Comparison of ENCODE assay signal across 20 cellular contexts in the genomic region with DNA sequence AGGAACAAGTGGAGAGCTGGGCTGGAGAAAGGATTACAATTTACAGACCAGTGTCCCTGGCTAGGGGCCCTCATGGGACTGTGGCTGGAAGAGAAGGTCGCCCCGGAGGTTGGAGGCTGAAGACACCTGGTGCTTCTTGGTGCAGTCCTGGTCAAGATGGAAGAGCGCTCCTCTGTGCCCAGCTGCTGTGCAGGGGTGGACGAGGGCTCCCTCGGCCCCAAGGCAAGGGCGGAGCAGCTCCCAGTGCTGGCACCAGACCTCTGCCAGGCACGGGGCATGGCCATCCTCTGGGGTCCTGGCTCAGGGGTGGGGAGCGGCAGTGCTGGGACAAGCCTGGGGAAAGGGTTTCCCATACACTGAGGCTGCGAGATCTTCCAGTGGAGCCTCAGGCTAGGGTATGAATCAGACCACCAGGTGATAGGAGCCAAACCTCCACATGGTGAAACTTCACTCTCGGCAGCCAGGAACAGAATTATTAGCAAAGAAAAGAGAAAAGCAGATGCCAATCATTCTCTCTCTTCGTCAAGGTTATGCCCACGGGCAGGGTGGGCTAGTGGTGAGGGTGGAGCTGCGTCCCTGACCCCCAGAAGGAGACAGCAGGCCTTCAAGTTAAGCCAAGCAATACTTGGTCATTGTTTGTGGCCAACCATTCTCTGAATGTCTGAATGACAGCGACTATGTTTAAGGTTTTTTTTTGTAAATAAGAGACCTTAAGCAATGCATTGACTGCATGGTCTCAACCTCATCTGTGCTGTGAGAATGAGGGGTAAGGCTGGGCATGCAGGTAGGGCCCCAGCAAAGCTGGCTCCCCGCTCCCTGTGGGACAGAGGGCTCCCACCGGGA. TPM values are rescaled to one million over a fixed set of nuclear protein-coding genes. Genes with fewer than 3 reads are reported as not detected.
DNase-seq lines count a peak whose midpoint lies in the region; ATAC-seq, FAIRE-seq and TF ChIP-seq lines count a peak whose summit lies in the region.
"Had no signal": no experiment of that assay in that cellular context is flagged by ENCODE, and none has a peak within 500 bp of the region (broad histone marks: within the 10 kb centered on the region; RNA-seq: fewer than 3 reads in every experiment).

No MANE protein-coding gene starts in this region.

- H2BK12ac ChIP-seq in H1 (ENCODE audit: low read depth, low read length) = peak overlapping the region; percentile 86; the same call in 1 of the 2 replicates
- no peak overlapping the region for H2BK12ac ChIP-seq in neuronal stem cell (ENCODE audit: low read length)

- CTCF ChIA-PET in H1 (lab: Charles Lee; ENCODE audit: partially characterized antibody) = interaction anchor here (0.5 to 7.5 kb wide), 4 partner anchors 18 to 140 kb away, joined by 3 to 59 read pairs (median 4); a partner anchor contains a TSS

- H4K91ac ChIP-seq in H1 (replicated peaks; ENCODE audit: insufficient read length, low read length) (peak overlapping the region; percentile 77), neuronal stem cell (ENCODE audit: low read depth, low read length, poor library complexity) (no peak overlapping the region)

- H3K27ac Mint-ChIP-seq in T-helper 17 cell = no peak overlapping the region
- H3K27ac Mint-ChIP-seq: CD4-positive, alpha-beta memory T cell; HFFc6 had no signal

- TF ChIP-seq CTCF in H1 (IDR thresholded peaks at IDR 0.05; ENCODE audit: control extremely low read depth in 1 of 3, insufficient read depth in 1 of 3, low read depth in 1 of 3, low read length in 3 of 3) = no peak

- intact Hi-C loops in left colon (cut with DNase I, micrococcal nuclease) = no loop called here

- H3K4me1 ChIP-seq in HUES6 (ENCODE audit: control insufficient read depth, insufficient read depth, low read length) (peaks cover 53% of the 10 kb centered on the region), H1 (replicated peaks in 1 of 4; ENCODE audit: control insufficient read depth in 3 of 4, insufficient read depth in 4 of 4, low read length in 3 of 4) (peaks cover 13 to 51% (median 39%) of the 10 kb centered on the region in 4 experiments), neuronal stem cell (ENCODE audit: control insufficient read depth in 2 of 2, insufficient read depth in 1 of 2, low read depth in 1 of 2, low read length in 2 of 2) (peaks cover 12 to 35% of the 10 kb centered on the region in 2 donors)
- H3K4me1 ChIP-seq: A549 had no signal

- H3K27me3 Mint-ChIP-seq in T-helper 17 cell = no peaks in the 10 kb centered on the region
- H3K27me3 Mint-ChIP-seq: CD4-positive, alpha-beta memory T cell had no signal

- H4K5ac ChIP-seq in H1 (ENCODE audit: insufficient read length, low read depth, low read length) = no peak overlapping the region

- H2AK5ac ChIP-seq in H1 (ENCODE audit: low read depth, low read length) (peak overlapping the region; percentile 2; the same call in 1 of the 2 replicates), neuronal stem cell (ENCODE audit: low read depth, low read length) (peak overlapping the region; percentile 17)

- peak overlapping the region; percentile 78 for H3K18ac ChIP-seq in H1 (ENCODE audit: extremely low read depth, low read length)
- peak overlapping the region; percentile 46 for H3K18ac ChIP-seq in neuronal stem cell (ENCODE audit: low read length)

- H3K9me3 ChIP-seq in HUES6 (ENCODE audit: control insufficient read depth, insufficient read depth, low read depth, low read length) (no peaks in the 10 kb centered on the region), H1 (ENCODE audit: insufficient read depth in 2 of 2, low read depth in 1 of 2, low read length in 1 of 2) (no peaks in the 10 kb centered on the region), neuronal stem cell (replicated peaks in 1 of 2; ENCODE audit: control insufficient read depth in 2 of 2, insufficient read depth in 1 of 2, low read depth in 1 of 2, low read length in 2 of 2) (no peaks in the 10 kb centered on the region), T-helper 17 cell (ENCODE audit: control insufficient read depth, low read length, poor library complexity, severe bottlenecking) (no peaks in the 10 kb centered on the region)
- H3K9me3 ChIP-seq: A549, SJSA1 had no signal

- H3K14ac ChIP-seq in H1 (ENCODE audit: insufficient read length) = no peak overlapping the region
- no peak overlapping the region for H3K14ac ChIP-seq in neuronal stem cell (ENCODE audit: low read length)

- 85% methylated on average over 16 of the region's 16 CpGs; no CpG with 5 or more reads in 1 of the 2 experiments for WGBS in H1 (ENCODE audit: extremely low coverage in 1 of 2, insufficient coverage in 1 of 2, insufficient read length in 1 of 2, insufficient replicate concordance in 2 of 2, low coverage in 1 of 2, low lambda C conversion rate in 2 of 2, missing lambda C conversion rate in 1 of 2), 2 experiments
- no CpG with 5 or more reads among the region's 16 CpGs for WGBS in neuronal stem cell (ENCODE audit: extremely low coverage in 2 of 2, insufficient read length in 2 of 2, insufficient replicate concordance in 1 of 2), 2 donors

- H3K4me1 Mint-ChIP-seq in T-helper 17 cell = no peaks in the 10 kb centered on the region
- H3K4me1 Mint-ChIP-seq: CD4-positive, alpha-beta memory T cell had no signal

- H3K36me3 Mint-ChIP-seq in T-helper 17 cell (ENCODE audit: low read depth) = no peaks in the 10 kb centered on the region

- H3K36me3 ChIP-seq in HUES6 (ENCODE audit: control insufficient read depth, insufficient read depth, low read length) (no peaks in the 10 kb centered on the region), H1 (ENCODE audit: control insufficient read depth in 2 of 4, insufficient read depth in 4 of 4, low read length in 3 of 4) (no peaks in the 10 kb centered on the region), neuronal stem cell (replicated peaks in 1 of 2; ENCODE audit: control insufficient read depth in 2 of 2, insufficient read depth in 2 of 2, low read length in 2 of 2) (peaks cover 0 to 5% of the 10 kb centered on the region in 2 donors)

- H3K4me3 Mint-ChIP-seq in T-helper 17 cell = no peak overlapping the region
- H3K4me3 Mint-ChIP-seq: CD4-positive, alpha-beta memory T cell; HFFc6 had no signal

- H2BK15ac ChIP-seq in H1 (ENCODE audit: low read length) (peak overlapping the region; percentile 88), neuronal stem cell (ENCODE audit: low read length) (no peak overlapping the region)

- DNase-seq in D341Med (ENCODE audit: low spot score) (peak; percentile 20), H1 (ENCODE audit: low read depth in 1 of 2, low spot score in 2 of 2) (no peak), neuronal stem cell (ENCODE audit: low spot score) (no peak), T-helper 17 cell (no peak), hepatic stellate cell (ENCODE audit: low spot score) (no peak), left colon (no peak)
- DNase-seq: CD4-positive, alpha-beta memory T cell; GOT3; HFFc6; Karpas-422; MM.1S; NCI-H1092 treated with DMSO at 0.1 percent for 48 hours; NCI-H2081; NCI-H446 treated with DMSO at 0.1 percent for 48 hours had no signal

- H3K9ac ChIP-seq in HUES6 (ENCODE audit: low read length) (no peak overlapping the region), H1 (replicated peaks in 1 of 4; ENCODE audit: extremely low read depth in 1 of 4, low read depth in 3 of 4, low read length in 3 of 4) (no peak overlapping the region), neuronal stem cell (ENCODE audit: low read depth, low read length, poor library complexity) (no peak overlapping the region)

- TF ChIP-seq EP300 in H1 (IDR thresholded peaks at IDR 0.05; ENCODE audit: borderline replicate concordance in 1 of 2, low read depth in 2 of 2, low read length in 2 of 2) = no peak

- no peak overlapping the region for H2AFZ ChIP-seq in H1 (ENCODE audit: low read length)
- H2AFZ ChIP-seq in neuronal stem cell (ENCODE audit: low read length) = no peak overlapping the region

- H3K4me2 ChIP-seq in H1 (ENCODE audit: insufficient read depth in 1 of 2, low read depth in 2 of 2, low read length in 2 of 2) (peak overlapping the region; percentile 28 to 31; a peak in 1 of 4 replicates), neuronal stem cell (ENCODE audit: insufficient read depth, low read length, poor library complexity, severe bottlenecking) (no peak overlapping the region)
- H3K4me2 ChIP-seq: A549 had no signal

- H2BK20ac ChIP-seq in H1 (ENCODE audit: low read length) = peak overlapping the region; percentile 51

- no peaks in the 10 kb centered on the region for H3K79me2 ChIP-seq in H1 (ENCODE audit: control insufficient read depth in 1 of 2, insufficient read depth in 2 of 2, low read length in 2 of 2)

- TF ChIP-seq RAD21 in H1 (IDR thresholded peaks at IDR 0.05 in 1 of 2, conservative IDR thresholded peaks at IDR 0.05 in 1 of 2; ENCODE audit: low read depth in 2 of 2, low read length in 2 of 2) = no peak

- H2BK120ac ChIP-seq in H1 (replicated peaks; ENCODE audit: low read depth, low read length) (peak overlapping the region; percentile 50), neuronal stem cell (ENCODE audit: low read depth, low read length) (no peak overlapping the region)

- H3K23ac ChIP-seq in H1 (ENCODE audit: insufficient read length) (no peak overlapping the region), neuronal stem cell (ENCODE audit: low read depth, low read length, poor library complexity) (peak overlapping the region; percentile 13)

- POLR2A ChIA-PET in H1 (lab: Charles Lee; ENCODE audit: partially characterized antibody) = interaction anchor here (0.5 to 1.4 kb wide), 6 partner anchors 13 to 262 kb away, joined by 3 read pairs; no protein-coding TSS in a partner anchor

- FAIRE-seq in H1 (lab: Jason Lieb, UNC) = no peak
- FAIRE-seq: A549, GM12878, GM19239 had no signal

- H3K27ac ChIP-seq in HUES6 (ENCODE audit: low read depth, low read length) (0 out of 2 replicates have a peak overlapping the region, but pooled peaks have one; percentile 48), H1 (ENCODE audit: low read depth, low read length) (peak overlapping the region; percentile 44; the same call in 1 of the 2 replicates), neuronal stem cell (replicated peaks; ENCODE audit: low read length) (no peak overlapping the region)
- H3K27ac ChIP-seq: A549, SJSA1 had no signal

- H3K79me1 ChIP-seq in H1 (ENCODE audit: low read depth, low read length) = no peaks in the 10 kb centered on the region
- H3K79me1 ChIP-seq in neuronal stem cell (ENCODE audit: low read depth, low read length) = no peaks in the 10 kb centered on the region

- no peak for TF ChIP-seq POLR2A in H1 (IDR thresholded peaks at IDR 0.05; ENCODE audit: control extremely low read depth in 1 of 2, low read depth in 2 of 2, low read length in 2 of 2)

- no peak for ATAC-seq in T-helper 17 cell
- no peak for ATAC-seq in left colon
- ATAC-seq: A549, GM12878, Panc1 had no signal

- H4K8ac ChIP-seq in H1 (ENCODE audit: extremely low read depth, insufficient read depth, low read length) (no peak overlapping the region), neuronal stem cell (ENCODE audit: low read depth, low read length) (peak overlapping the region; percentile 45)

- H3K23me2 ChIP-seq in H1 (ENCODE audit: low read depth, low read length) = no peaks in the 10 kb centered on the region

- H3K4ac ChIP-seq in H1 (replicated peaks; ENCODE audit: insufficient read length, low read depth, low read length) (peak overlapping the region; percentile 6), neuronal stem cell (ENCODE audit: low read length) (no peak overlapping the region)

- H3K27me3 ChIP-seq in HUES6 (ENCODE audit: control insufficient read depth, insufficient read depth, low read length) (no peaks in the 10 kb centered on the region), H1 (replicated peaks in 1 of 4; ENCODE audit: control insufficient read depth in 3 of 4, extremely low read depth in 1 of 4, insufficient read depth in 3 of 4, low read length in 3 of 4) (no peaks in the 10 kb centered on the region; a peak in 1 of 7 replicates), neuronal stem cell (ENCODE audit: control insufficient read depth in 3 of 3, insufficient read depth in 3 of 3, low read depth in 1 of 3, low read length in 3 of 3) (no peaks in the 10 kb centered on the region)
- H3K27me3 ChIP-seq: SJSA1 had no signal

- H3K4me3 ChIP-seq in HUES6 (ENCODE audit: low read depth, low read length) (no peak overlapping the region), H1 (ENCODE audit: extremely low read depth in 1 of 4, insufficient read depth in 2 of 4, low read depth in 3 of 4, low read length in 4 of 4) (no peak overlapping the region), neuronal stem cell (ENCODE audit: low read length in 2 of 2) (no peak overlapping the region)
- H3K4me3 ChIP-seq: A549, GM12878, SJSA1 had no signal

- H3K56ac ChIP-seq in H1 (replicated peaks; ENCODE audit: insufficient read length, low read depth, low read length) = no peak overlapping the region

- no peaks in the 10 kb centered on the region for H4K20me1 ChIP-seq in H1 (replicated peaks in 1 of 2; ENCODE audit: control insufficient read depth in 1 of 2, insufficient read depth in 2 of 2, low read length in 2 of 2)

- H2BK5ac ChIP-seq in H1 (ENCODE audit: low read depth, low read length) (peak overlapping the region; percentile 97), neuronal stem cell (ENCODE audit: low read length) (no peak overlapping the region)

RNA-seq across cellular contexts. Expression of a gene that starts 32.1 kb away (rescaled TPM):
- total RNA-seq in H1 (2021; fragmentation: NEBNext Ultra II Directional; extraction: Animal tissue kit (Norgen Biotek cat#: 25700)) = 21.9 and 22.8 TPM in 2 replicates
- polyA plus RNA-seq in H1 (2011; rRNA removed) = 12.4 and 17.7 TPM in 2 replicates
- 16.1 TPM for polyA plus RNA-seq in H1 (2011; cell fraction: cytosol; rRNA removed)
- 29.8 TPM for polyA plus RNA-seq in H1 (2011; cell fraction: nucleus; rRNA removed)
- 10.6 to 14.5 TPM (median 13.2 TPM) in 4 replicates for polyA plus RNA-seq in H1 (2012, experiment 1 of 2)
- polyA plus RNA-seq in H1 (2012, experiment 2 of 2) = 12.1 TPM
- 13.9 TPM for polyA plus RNA-seq in H1 (2013, experiment 1 of 2)
- 12.0 TPM for polyA plus RNA-seq in H1 (2013, experiment 2 of 2)
- 7.1 and 10.5 TPM in 2 replicates for polyA minus RNA-seq in H1 (2011; rRNA and poly(A)+ RNA removed)
- polyA minus RNA-seq in H1 (2011; cell fraction: cytosol; rRNA and poly(A)+ RNA removed) = 9.5 TPM
- 7.6 TPM for polyA minus RNA-seq in H1 (2011; cell fraction: nucleus; rRNA and poly(A)+ RNA removed)
- polyA plus RNA-seq in neuronal stem cell (2013, experiment 1 of 2) = 17.8 TPM
- 16.6 TPM for polyA plus RNA-seq in neuronal stem cell (2013, experiment 2 of 2)
- total RNA-seq in T-helper 17 cell (10 to 100 TPM; 15.8 to 16.2 TPM), left colon (10 to 100 TPM; 12.1 to 13.0 TPM)

RNA-seq across cellular contexts. Expression of a gene that starts 53.1 kb away (rescaled TPM):
- total RNA-seq in H1 (2021; fragmentation: NEBNext Ultra II Directional; extraction: Animal tissue kit (Norgen Biotek cat#: 25700)) = 95.8 and 101 TPM in 2 replicates
- 20.9 and 28.1 TPM in 2 replicates for polyA plus RNA-seq in H1 (2011; rRNA removed)
- polyA plus RNA-seq in H1 (2011; cell fraction: cytosol; rRNA removed) = 28.5 TPM
- 32.3 TPM for polyA plus RNA-seq in H1 (2011; cell fraction: nucleus; rRNA removed)
- 38.2 to 61.7 TPM (median 47.8 TPM) in 4 replicates for polyA plus RNA-seq in H1 (2012, experiment 1 of 2)
- 8.1 TPM for polyA plus RNA-seq in H1 (2012, experiment 2 of 2)
- polyA plus RNA-seq in H1 (2013, experiment 1 of 2) = 33.8 TPM
- 35.8 TPM for polyA plus RNA-seq in H1 (2013, experiment 2 of 2)
- 84.6 and 115 TPM in 2 replicates for polyA minus RNA-seq in H1 (2011; rRNA and poly(A)+ RNA removed)
- 21.4 TPM for polyA minus RNA-seq in H1 (2011; cell fraction: cytosol; rRNA and poly(A)+ RNA removed)
- 25.4 TPM for polyA minus RNA-seq in H1 (2011; cell fraction: nucleus; rRNA and poly(A)+ RNA removed)
- 51.0 TPM for polyA plus RNA-seq in neuronal stem cell (2013, experiment 1 of 2)
- 50.9 TPM for polyA plus RNA-seq in neuronal stem cell (2013, experiment 2 of 2)
- total RNA-seq in T-helper 17 cell (10 to 100 TPM; 74.2 to 84.6 TPM), left colon (100 to 1,000 TPM; 123 to 144 TPM)
